ENCODE assay signal across 22 cellular contexts in genomic region chr6:52666523-52666922, GRCh38. TPM values are rescaled to one million over a fixed set of nuclear protein-coding genes. Genes with fewer than 3 reads are reported as not detected.
DNase-seq lines count a peak whose midpoint lies in the region; ATAC-seq and TF ChIP-seq lines count a peak whose summit lies in the region.
"Had no signal": no experiment of that assay in that cellular context is flagged by ENCODE, and none has a peak within 500 bp of the region (broad histone marks: within the 10 kb centered on the region; RNA-seq: fewer than 3 reads in every experiment).

No MANE protein-coding gene starts in this region.

- no peak overlapping the region for H3K27ac ChIP-seq in spleen
- no peak overlapping the region for H3K27ac ChIP-seq in esophagus squamous epithelium
- H3K27ac ChIP-seq: gastroesophageal sphincter, SJSA1, skin epidermis, transverse colon, VCaP had no signal

- ATAC-seq in left lobe of liver (peak; percentile 7), GM18520 (IDR thresholded peaks at IDR 0.05; ENCODE audit: unreplicated experiment) (no peak)
- ATAC-seq: gastroesophageal sphincter; left cardiac atrium; Panc1; stimulated activated naive CD8-positive, alpha-beta T cell treated with anti-CD3 and anti-CD28 coated beads, Interleukin-15, Interleukin-2, amounts not matched to agents 100 U/mL and 50 U/mL, for 24 hours had no signal

- H3K4me3 ChIP-seq in GM12865 (ENCODE audit: low read depth, low read length) = peak overlapping the region; percentile 78
- H3K4me3 ChIP-seq in spleen = peak overlapping the region in 6 of 8 donors; percentile 21 to 76 (median 58)
- H3K4me3 ChIP-seq in esophagus squamous epithelium = no peak overlapping the region
- H3K4me3 ChIP-seq: gastroesophageal sphincter, SJSA1, skin epidermis, transverse colon had no signal

- H3K27me3 ChIP-seq in spleen (replicated peaks in 1 of 7) = peaks cover 0 to 15% (median 0%) of the 10 kb centered on the region in 7 donors
- no peaks in the 10 kb centered on the region for H3K27me3 ChIP-seq in esophagus squamous epithelium
- H3K27me3 ChIP-seq: gastroesophageal sphincter, SJSA1, transverse colon had no signal

- intact Hi-C loops in spleen (cut with DNase I; ENCODE audit: low total_unique reads) (loop anchor here (10.0 kb wide), 1 partner anchor 382 kb away; the partner anchor contains the start of gene MCM3), esophagus squamous epithelium (cut with DNase I) (no loop called here)

- H3K9me3 ChIP-seq in spleen = no peaks in the 10 kb centered on the region
- H3K9me3 ChIP-seq in esophagus squamous epithelium = no peaks in the 10 kb centered on the region
- H3K9me3 ChIP-seq: gastroesophageal sphincter, SJSA1, transverse colon had no signal

- H3K36me3 ChIP-seq in spleen (no peaks in the 10 kb centered on the region), esophagus squamous epithelium (peaks cover 0 to 5% (median 0%) of the 10 kb centered on the region in 3 donors)
- H3K36me3 ChIP-seq: gastroesophageal sphincter, transverse colon had no signal

- TF ChIP-seq POLR2A in spleen (IDR thresholded peaks at IDR 0.05) = no peak
- no peak for TF ChIP-seq POLR2A in esophagus squamous epithelium (IDR thresholded peaks at IDR 0.05)

- DNase-seq in GM12865 (ENCODE audit: low read depth) = no peak
- DNase-seq in RPMI8226 = peak; percentile 25
- peak; percentile 54 for DNase-seq in left lobe of liver (ENCODE audit: low spot score)
- DNase-seq in spleen = no peak
- DNase-seq in activated effector memory CD4-positive, alpha-beta T cell treated with anti-CD3 and anti-CD28 coated beads, Interleukin-2, amount 50 U/mL, for 16 hours = no peak
- no peak for DNase-seq in esophagus squamous epithelium (lab: John Stamatoyannopoulos, UW)
- DNase-seq: activated CD4-positive, alpha-beta T cell treated with anti-CD3 and anti-CD28 coated beads, Interleukin-2, amount 50 U/mL, for 48 hours; activated gamma-delta T cell treated with Interleukin-2 at 50 U/mL for 16 hours; activated T-cell treated with anti-CD3 and anti-CD28 coated beads for 4 hours; dermis blood vessel endothelial cell; left cardiac atrium; NCI-H1694; NCI-H748 treated with DMSO at 0.1 percent for 48 hours; stimulated activated CD4-positive, alpha-beta T cell treated with anti-CD3 and anti-CD28 coated beads, Interleukin-2, amount 100 ng/mL, for 48 hours; stimulated activated naive CD8-positive, alpha-beta T cell treated with anti-CD3 and anti-CD28 coated beads, Interleukin-15, Interleukin-2, amounts not matched to agents 100 U/mL and 50 U/mL, for 24 hours; transverse colon had no signal

- 91 to 98% (median 94%) methylated on average over 2 of the region's 2 CpGs for WGBS in spleen, 5 donors
- WGBS in esophagus squamous epithelium, 2 donors = 84% methylated on average over 2 of the region's 2 CpGs; no CpG with 5 or more reads in 1 of the 2 donors

- TF ChIP-seq CTCF in GM12865 (IDR thresholded peaks at IDR 0.05; ENCODE audit: insufficient read depth, low read depth, low read length, missing control alignments) (no peak), spleen (IDR thresholded peaks at IDR 0.05 in 8 of 11, conservative IDR thresholded peaks at IDR 0.05 in 3 of 11) (no peak), esophagus squamous epithelium (IDR thresholded peaks at IDR 0.05) (no peak)

- H3K4me1 ChIP-seq in spleen (peaks cover 17 to 68% (median 51%) of the 10 kb centered on the region in 6 donors), esophagus squamous epithelium (peaks cover 20 to 41% (median 29%) of the 10 kb centered on the region in 3 donors)

RNA-seq across cellular contexts. Expression of gene TMEM14A, which starts 4.4 kb away (rescaled TPM):
- total RNA-seq in left lobe of liver (28.5 TPM), spleen (10 to 100 TPM in 4 of 7 donors, 1 to 10 TPM in 3; 7.5 to 16.0 (median 11.0) TPM), esophagus squamous epithelium (100 to 1,000 TPM in 1 of 4 donors, 10 to 100 TPM in 3; 38.1 to 102 (median 51.3) TPM)
- polyA plus RNA-seq in spleen = 10 to 100 TPM; 15.0 to 20.3 (median 16.6) TPM

Comparison
In these comparisons a context has a peak if more than half of its experiments do, and no peak if none do; other contexts are left out.
1. DNase-seq: peak in RPMI8226 (single experiment) and left lobe of liver (single experiment); none in GM12865 (single experiment), spleen (single experiment), activated effector memory CD4-positive, alpha-beta T cell treated with anti-CD3 and anti-CD28 coated beads, Interleukin-2, amount 50 U/mL, for 16 hours (single experiment) and esophagus squamous epithelium (single experiment).
2. H3K4me3 ChIP-seq: peak in GM12865 (single experiment) and spleen (6 of 8); none in esophagus squamous epithelium (0 of 4).